Comparison of ENCODE assay signal across 17 cellular contexts in genomic region chr4:88040707-88041106, GRCh38. TPM values are rescaled to one million over a fixed set of nuclear protein-coding genes. Genes with fewer than 3 reads are reported as not detected.
DNase-seq lines count a peak whose midpoint lies in the region; ATAC-seq, FAIRE-seq and TF ChIP-seq lines count a peak whose summit lies in the region.
"Had no signal": no experiment of that assay in that cellular context is flagged by ENCODE, and none has a peak within 500 bp of the region (broad histone marks: within the 10 kb centered on the region; RNA-seq: fewer than 3 reads in every experiment).

No MANE protein-coding gene starts in this region.

- no TSS peak for BruUV-seq in HepG2 (replicated peaks; lab: Mats Ljungman, UMichigan)

- TF ChIP-seq POLR2A in HepG2 (IDR thresholded peaks at IDR 0.05; ENCODE audit: insufficient read depth in 1 of 2, low read depth in 2 of 2, low read length in 2 of 2) (no peak), right lobe of liver (IDR thresholded peaks at IDR 0.05) (no peak)

- H3K27me3 ChIP-seq in HepG2 (ENCODE audit: control insufficient read depth in 1 of 2, insufficient read depth in 2 of 2, low read length in 2 of 2), result no peaks in the 10 kb centered on the region
- H3K27me3 ChIP-seq in right lobe of liver, result no peaks in the 10 kb centered on the region
- no peaks in the 10 kb centered on the region for H3K27me3 ChIP-seq in brain microvascular endothelial cell (replicated peaks)
- H3K27me3 ChIP-seq: BE2C had no signal

- no peaks in the 10 kb centered on the region for H4K20me1 ChIP-seq in HepG2 (ENCODE audit: insufficient read depth, low read length)

- FAIRE-seq in HepG2 (lab: Jason Lieb, UNC), result no peak
- FAIRE-seq: GM12892, HTR-8/SVneo had no signal

- H2AFZ ChIP-seq in HepG2 (ENCODE audit: low read length), result no peak overlapping the region

- no peak overlapping the region for H3K9ac ChIP-seq in HepG2 (ENCODE audit: insufficient read depth, low read depth, low read length)

- no peak for DNase-seq in HepG2 (ENCODE audit: low spot score)
- no peak for DNase-seq in right lobe of liver
- peak; percentile 11 for DNase-seq in M059J (ENCODE audit: low read depth)
- DNase-seq in brain microvascular endothelial cell, result peak; percentile 14
- no peak for DNase-seq in NCI-H128 (lab: John Stamatoyannopoulos, UW; ENCODE audit: unreplicated experiment)
- no peak for DNase-seq in UCSD-AML1 (lab: John Stamatoyannopoulos, UW; ENCODE audit: unreplicated experiment)
- no peak for DNase-seq in activated CD4-positive, alpha-beta T cell treated with anti-CD3 and anti-CD28 coated beads, Interleukin-2, amount 50 U/mL, for 48 hours
- no peak for DNase-seq in activated CD4-positive, alpha-beta T cell treated with anti-CD3 and anti-CD28 coated beads for 48 hours
- DNase-seq: 8988T; BE2C; CD4-positive, alpha-beta memory T cell; DMS79; GDM1; GOT3; H9 had no signal

- H3K4me3 ChIP-seq in HepG2 (replicated peaks in 1 of 3; ENCODE audit: insufficient read depth in 1 of 3, low read depth in 2 of 3, low read length in 3 of 3) (no peak overlapping the region), right lobe of liver (no peak overlapping the region), brain microvascular endothelial cell (ENCODE audit: low read depth, low read length) (no peak overlapping the region)

- CTCF ChIA-PET in HepG2 (lab: Yijun Ruan, JAX; ENCODE audit: low intra/inter-chr PET ratio, low total read pairs), result no interaction called here

- POLR2A ChIA-PET in HepG2 (lab: Yijun Ruan, JAX), result no interaction called here

- H3K9me3 ChIP-seq in HepG2 (ENCODE audit: low read length) (no peaks in the 10 kb centered on the region), right lobe of liver (no peaks in the 10 kb centered on the region)
- H3K9me3 ChIP-seq: BE2C had no signal

- H3K4me1 ChIP-seq in HepG2 (ENCODE audit: insufficient read depth, low read length) (peaks cover 16% of the 10 kb centered on the region), right lobe of liver (no peaks in the 10 kb centered on the region)
- H3K4me1 ChIP-seq: BE2C had no signal

- peaks cover 10 to 54% of the 10 kb centered on the region in 2 experiments; a peak in 4 of 5 replicates for H3K36me3 ChIP-seq in HepG2 (replicated peaks in 1 of 2; ENCODE audit: control insufficient read depth in 1 of 2, insufficient read depth in 2 of 2, low read length in 2 of 2)
- H3K36me3 ChIP-seq in right lobe of liver, result peaks cover 0 to 35% (median 3%) of the 10 kb centered on the region in 4 donors
- H3K36me3 ChIP-seq in brain microvascular endothelial cell (replicated peaks), result peaks cover 42% of the 10 kb centered on the region

- TF ChIP-seq EP300 in HepG2 (IDR thresholded peaks at IDR 0.05; ENCODE audit: low read depth in 2 of 2, low read length in 2 of 2) (no peak), HepG2 (CRISPR knock-in tag; IDR thresholded peaks at IDR 0.05; ENCODE audit: borderline replicate concordance) (no peak)

- ATAC-seq in HepG2, result no peak
- no peak for ATAC-seq in right lobe of liver

- intact Hi-C loops in HepG2 (cut with micrococcal nuclease; ENCODE audit: unreplicated experiment) (no loop called here), right lobe of liver (cut with DNase I) (no loop called here)

- H3K79me2 ChIP-seq in HepG2 (ENCODE audit: insufficient read depth, low read length), result no peaks in the 10 kb centered on the region

- H3K4me2 ChIP-seq in HepG2 (ENCODE audit: low read depth, low read length), result no peak overlapping the region

- TF ChIP-seq CTCF in HepG2 (CRISPR knock-in tag; IDR thresholded peaks at IDR 0.05) (no peak), right lobe of liver (IDR thresholded peaks at IDR 0.05) (no peak), brain microvascular endothelial cell (IDR thresholded peaks at IDR 0.05; ENCODE audit: low read depth, low read length, missing control alignments) (no peak)

- no peak overlapping the region for H3K27ac ChIP-seq in HepG2 (ENCODE audit: extremely low read length, insufficient read depth, low read length)
- no peak overlapping the region for H3K27ac ChIP-seq in right lobe of liver
- no peak overlapping the region for H3K27ac ChIP-seq in brain microvascular endothelial cell

- in situ Hi-C loops in HepG2 (cut with HindIII; ENCODE audit: extremely low pct_ligation_motif_present, low pct_unique_long_range_greater_than_20kb) (no loop called here), brain microvascular endothelial cell (cut with HindIII; ENCODE audit: low pct_ligation_motif_present, low sequenced_read_pairs) (no loop called here)

- WGBS in HepG2 (ENCODE audit: low lambda C conversion rate), result 88% methylated on average over 3 of the region's 3 CpGs
- 76% methylated on average over 3 of the region's 3 CpGs for WGBS in right lobe of liver (ENCODE audit: insufficient coverage, low coverage, low lambda C conversion rate, missing lambda C conversion rate)

- no peak for TF ChIP-seq RAD21 in HepG2 (CRISPR knock-in tag; IDR thresholded peaks at IDR 0.05)

TF ChIP-seq in HepG2, 621 proteins besides CTCF, POLR2A, EP300 and RAD21:
- TF ChIP-seq ZNF253 (CRISPR knock-in tag; IDR thresholded peaks at IDR 0.05; ENCODE audit: borderline replicate concordance) (no peak), MAFK (conservative IDR thresholded peaks at IDR 0.05 in 1 of 2, IDR thresholded peaks at IDR 0.05 in 1 of 2; ENCODE audit: low read length in 2 of 2) (peak; percentile 70 to 74), ZNF17 (CRISPR knock-in tag; IDR thresholded peaks at IDR 0.05) (no peak), IKZF4 (CRISPR knock-in tag; IDR thresholded peaks at IDR 0.05; ENCODE audit: borderline replicate concordance, low read depth, not compliant biosample characterization) (no peak), NFE2L2 (IDR thresholded peaks at IDR 0.05; ENCODE audit: low read length) (0 out of 2 replicates have a peak, but pooled peaks have one; percentile 45), MAFF (IDR thresholded peaks at IDR 0.05; ENCODE audit: low read depth, low read length) (peak; percentile 65), ETV6 (CRISPR knock-in tag; conservative IDR thresholded peaks at IDR 0.05) (no peak), NKX3-1 (CRISPR knock-in tag; IDR thresholded peaks at IDR 0.05) (no peak)

RNA-seq across cellular contexts. Expression of gene PKD2, which starts 33.3 kb away (rescaled TPM):
- total RNA-seq in HepG2 (2016; rRNA removed; fragmentation: Illumina TruSeq; extraction: Trizol) (4.6 and 9.1 TPM in 2 replicates), right lobe of liver (1 to 10 TPM; 5.5 to 9.0 (median 6.7) TPM)
- 7.4 TPM in 2 replicates for total RNA-seq in HepG2 (2016; cell fraction: cytosol; rRNA removed; fragmentation: Illumina TruSeq; extraction: Trizol; ENCODE audit: low read depth)
- total RNA-seq in HepG2 (2016; cell fraction: insoluble cytoplasmic fraction; rRNA removed; fragmentation: Illumina TruSeq; extraction: Trizol), result 5.6 and 10.8 TPM in 2 replicates
- total RNA-seq in HepG2 (2016; cell fraction: membrane; rRNA removed; fragmentation: Illumina TruSeq; extraction: Trizol), result 3.7 and 5.3 TPM in 2 replicates
- 16.9 and 18.7 TPM in 2 replicates for total RNA-seq in HepG2 (2016; cell fraction: nucleus; rRNA removed; fragmentation: Illumina TruSeq; extraction: Trizol)
- 5.3 and 5.6 TPM in 2 replicates for polyA plus RNA-seq in HepG2 (2011; rRNA removed)
- polyA plus RNA-seq in HepG2 (2011; cell fraction: cytosol; rRNA removed), result 1.5 and 2.1 TPM in 2 replicates
- 10.9 and 16.0 TPM in 2 replicates for polyA plus RNA-seq in HepG2 (2011; cell fraction: nucleus; rRNA removed)
- 2.9 and 3.0 TPM in 2 replicates for polyA plus RNA-seq in HepG2 (2012)
- 0.50 and 0.62 TPM in 2 replicates for polyA plus RNA-seq in HepG2 (2016; cell fraction: cytosol; fragmentation: Illumina TruSeq; extraction: Trizol; ENCODE audit: low read depth)
- 3.5 and 3.6 TPM in 2 replicates for polyA plus RNA-seq in HepG2 (2016; cell fraction: insoluble cytoplasmic fraction; fragmentation: Illumina TruSeq; extraction: Trizol; ENCODE audit: low read depth)
- 1.1 and 1.4 TPM in 2 replicates for polyA plus RNA-seq in HepG2 (2016; cell fraction: membrane; fragmentation: Illumina TruSeq; extraction: Trizol; ENCODE audit: low read depth)
- 28.6 and 32.6 TPM in 2 replicates for polyA plus RNA-seq in HepG2 (2016; cell fraction: nucleus; fragmentation: Illumina TruSeq; extraction: Trizol; ENCODE audit: insufficient read depth, low read depth)
- polyA minus RNA-seq in HepG2 (2011; rRNA and poly(A)+ RNA removed; ENCODE audit: low replicate concordance), result 8.0 and 11.0 TPM in 2 replicates
- polyA minus RNA-seq in HepG2 (2011; cell fraction: cytosol; rRNA and poly(A)+ RNA removed), result 2.7 and 4.8 TPM in 2 replicates
- 24.5 and 25.1 TPM in 2 replicates for polyA minus RNA-seq in HepG2 (2011; cell fraction: nucleus; rRNA and poly(A)+ RNA removed)
- total RNA-seq in M059J (2014; rRNA removed; shearing (Covaris generic)), result 19.5 and 26.4 TPM in 2 replicates

Comparison
In these comparisons a context has a peak if more than half of its experiments do, and no peak if none do; other contexts are left out.
1. DNase-seq: peak in M059J (single experiment) and brain microvascular endothelial cell (single experiment); none in HepG2 (single experiment), right lobe of liver (0 of 3), NCI-H128 (single experiment), UCSD-AML1 (single experiment), activated CD4-positive, alpha-beta T cell treated with anti-CD3 and anti-CD28 coated beads, Interleukin-2, amount 50 U/mL, for 48 hours (0 of 2) and activated CD4-positive, alpha-beta T cell treated with anti-CD3 and anti-CD28 coated beads for 48 hours (single experiment).